Comparison of ENCODE assay signal across 7 cellular contexts in the genomic region with DNA sequence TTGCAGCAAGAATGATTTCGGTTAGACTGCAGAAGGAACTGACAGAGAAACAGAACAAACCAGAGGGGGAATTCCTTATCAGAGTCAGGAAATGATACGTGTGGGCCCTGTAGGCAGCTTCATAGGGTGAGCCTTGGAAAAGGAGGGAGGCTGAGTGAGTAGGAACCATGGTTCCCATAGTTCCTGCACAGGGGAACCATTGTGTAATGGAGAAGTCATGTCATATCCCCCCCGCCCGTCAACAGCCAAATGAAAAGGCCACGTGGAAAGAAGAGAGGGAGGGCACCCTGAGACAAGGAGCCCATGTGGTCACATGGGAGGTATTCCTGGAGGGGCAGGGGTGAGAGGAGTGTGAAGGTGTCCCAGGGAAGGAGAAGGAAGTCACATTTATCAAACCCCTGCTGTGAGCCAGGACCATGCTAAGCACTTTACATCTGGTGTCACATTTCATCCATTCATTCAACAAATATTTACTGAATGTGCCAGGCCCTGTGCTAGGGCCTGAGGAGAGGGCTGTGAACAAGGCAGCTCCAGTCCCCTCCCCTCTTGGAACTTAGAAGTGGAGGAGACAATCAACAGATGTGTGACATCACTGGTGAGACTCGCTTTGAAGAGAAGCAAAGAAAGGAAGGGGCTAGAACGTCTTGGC. TPM values are rescaled to one million over a fixed set of nuclear protein-coding genes. Genes with fewer than 3 reads are reported as not detected.
DNase-seq lines count a peak whose midpoint lies in the region; ATAC-seq and TF ChIP-seq lines count a peak whose summit lies in the region.

No MANE protein-coding gene starts in this region.

- peaks cover 19% of the 10 kb centered on the region for H3K4me1 ChIP-seq in GM23338 (ENCODE audit: insufficient read depth)
- peaks cover 8% of the 10 kb centered on the region for H3K4me1 ChIP-seq in OCI-LY7 (ENCODE audit: insufficient read depth, low read length, poor library complexity, severe bottlenecking)
- peaks cover 12% of the 10 kb centered on the region for H3K4me1 ChIP-seq in fibroblast of lung (ENCODE audit: control insufficient read depth, extremely low read depth, insufficient read depth, low read length)
- H3K4me1 ChIP-seq in gastrocnemius medialis, result peaks cover 25 to 31% of the 10 kb centered on the region in 2 donors

- H3K36me3 ChIP-seq in GM23338 (ENCODE audit: insufficient read depth) (no peaks in the 10 kb centered on the region), OCI-LY7 (ENCODE audit: insufficient read depth, low read length) (no peaks in the 10 kb centered on the region), fibroblast of lung (ENCODE audit: control insufficient read depth, insufficient read depth, low read length) (no peaks in the 10 kb centered on the region), gastrocnemius medialis (no peaks in the 10 kb centered on the region)

- POLR2A ChIA-PET in OCI-LY7 (lab: Charles Lee), result interaction anchor here (2.7 kb wide), 1 partner anchor 12 kb away, joined by 6 read pairs; no protein-coding TSS in a partner anchor

- no peak overlapping the region for H3K9ac ChIP-seq in fibroblast of lung (ENCODE audit: insufficient read depth, low read length)

- CTCF ChIA-PET in OCI-LY7 (lab: Charles Lee; ENCODE audit: unreplicated experiment), result interaction anchor here (0.7 kb wide), 1 partner anchor 44 kb away, joined by 3 read pairs; no protein-coding TSS in a partner anchor

- H3K4me2 ChIP-seq in GM23338 (no peak overlapping the region), OCI-LY7 (ENCODE audit: low read length) (no peak overlapping the region), fibroblast of lung (ENCODE audit: extremely low read depth, insufficient read depth, low read length) (no peak overlapping the region)

- H3K79me2 ChIP-seq in GM23338 (replicated peaks; ENCODE audit: insufficient read depth) (no peaks in the 10 kb centered on the region), OCI-LY7 (ENCODE audit: insufficient read depth, low read depth, low read length) (no peaks in the 10 kb centered on the region), fibroblast of lung (ENCODE audit: control insufficient read depth, insufficient read depth, low read length) (no peaks in the 10 kb centered on the region)

- TF ChIP-seq CTCF in GM23338 (conservative IDR thresholded peaks at IDR 0.05; ENCODE audit: low read depth in 2 of 2) (no peak), OCI-LY7 (conservative IDR thresholded peaks at IDR 0.05; ENCODE audit: low read length) (no peak), fibroblast of lung (conservative IDR thresholded peaks at IDR 0.05 in 1 of 2, IDR thresholded peaks at IDR 0.05 in 1 of 2; ENCODE audit: low read depth in 1 of 2, low read length in 2 of 2) (no peak), gastrocnemius medialis (IDR thresholded peaks at IDR 0.05 in 4 of 5, conservative IDR thresholded peaks at IDR 0.05 in 1 of 5) (no peak)

- no peak for TF ChIP-seq POLR2A in gastrocnemius medialis (IDR thresholded peaks at IDR 0.05)

- H3K9me2 ChIP-seq in GM23338 (ENCODE audit: insufficient read depth) (no peaks in the 10 kb centered on the region; the same call in 1 of the 2 replicates), OCI-LY7 (ENCODE audit: insufficient read depth, low read length) (no peaks in the 10 kb centered on the region)

- DNase-seq in GM23338 (ENCODE audit: low spot score) (peak; percentile 80), OCI-LY7 (ENCODE audit: low spot score) (no peak), fibroblast of lung (ENCODE audit: low read depth in 2 of 2) (peak; percentile 72 to 86), gastrocnemius medialis (no peak), NCI-H1694 treated with DMSO at 0.1 percent for 48 hours (lab: John Stamatoyannopoulos, UW) (no peak), posterior vena cava (ENCODE audit: low spot score) (no peak)

- H3K27ac ChIP-seq in GM23338 (ENCODE audit: low read depth) (no peak overlapping the region), OCI-LY7 (ENCODE audit: low read depth, low read length, poor library complexity, severe bottlenecking) (no peak overlapping the region), fibroblast of lung (ENCODE audit: insufficient read depth, low read length) (no peak overlapping the region), gastrocnemius medialis (peak overlapping the region in 3 of 4 donors; percentile 24 to 57 (median 48))

- H3K9me3 ChIP-seq in OCI-LY7 (ENCODE audit: low read length), result no peaks in the 10 kb centered on the region
- H3K9me3 ChIP-seq in fibroblast of lung (ENCODE audit: control insufficient read depth, insufficient read depth, low read depth, low read length), result no peaks in the 10 kb centered on the region
- H3K9me3 ChIP-seq in gastrocnemius medialis, result no peaks in the 10 kb centered on the region

- peaks cover 27% of the 10 kb centered on the region for H3K4me1 Mint-ChIP-seq in GM23338

- no peaks in the 10 kb centered on the region for H3K27me3 ChIP-seq in GM23338 (ENCODE audit: insufficient read depth)
- H3K27me3 ChIP-seq in fibroblast of lung (ENCODE audit: control insufficient read depth, insufficient read depth, low read length), result no peaks in the 10 kb centered on the region
- no peaks in the 10 kb centered on the region for H3K27me3 ChIP-seq in gastrocnemius medialis

- no peak overlapping the region for H3K4me3 Mint-ChIP-seq in GM23338

- in situ Hi-C loops in gastrocnemius medialis (cut with MboI; ENCODE audit: low sequenced_read_pairs in 4 of 4), result no loop called here

- no peak overlapping the region for H3K27ac Mint-ChIP-seq in GM23338

- intact Hi-C loops in OCI-LY7 (cut with micrococcal nuclease; ENCODE audit: unreplicated experiment), result no loop called here
- intact Hi-C loops in gastrocnemius medialis (cut with DNase I; ENCODE audit: low total_unique reads), result no loop called here
- intact Hi-C loops in posterior vena cava (cut with DNase I), result no loop called here

- H2AFZ ChIP-seq in GM23338, result peak overlapping the region; percentile 16
- peak overlapping the region; percentile 5; the same call in 1 of the 2 replicates for H2AFZ ChIP-seq in OCI-LY7 (ENCODE audit: low read length)
- peak overlapping the region; percentile 55 for H2AFZ ChIP-seq in fibroblast of lung (ENCODE audit: low read length)

- ATAC-seq in GM23338, result peak; percentile 69
- peak in 1 of 2 donors; percentile 25 for ATAC-seq in gastrocnemius medialis
- ATAC-seq in HG03432 (IDR thresholded peaks at IDR 0.05; ENCODE audit: unreplicated experiment), result no peak

- no peaks in the 10 kb centered on the region for H3K36me3 Mint-ChIP-seq in GM23338 (ENCODE audit: low read depth)

- H3K4me3 ChIP-seq in GM23338, result no peak overlapping the region
- H3K4me3 ChIP-seq in OCI-LY7 (ENCODE audit: low read depth, low read length, poor library complexity, severe bottlenecking), result no peak overlapping the region
- no peak overlapping the region for H3K4me3 ChIP-seq in fibroblast of lung (replicated peaks in 1 of 4; ENCODE audit: control extremely low read depth in 1 of 4, insufficient read depth in 1 of 4, low read depth in 3 of 4, low read length in 4 of 4)
- no peak overlapping the region for H3K4me3 ChIP-seq in gastrocnemius medialis

- no peaks in the 10 kb centered on the region for H3K9me3 Mint-ChIP-seq in GM23338

- no TSS peak for BruUV-seq in OCI-LY7 (replicated peaks; lab: Mats Ljungman, UMichigan)

- H4K20me1 ChIP-seq in GM23338 (replicated peaks; ENCODE audit: insufficient read depth) (no peaks in the 10 kb centered on the region), OCI-LY7 (ENCODE audit: insufficient read depth, low read length) (no peaks in the 10 kb centered on the region), fibroblast of lung (ENCODE audit: control insufficient read depth, extremely low read depth, insufficient read depth, low read length) (no peaks in the 10 kb centered on the region)

- H3F3A ChIP-seq in GM23338 (replicated peaks; ENCODE audit: low read depth), result peaks cover 9% of the 10 kb centered on the region; the same call in 1 of the 2 replicates

- peaks cover 4% of the 10 kb centered on the region for H3K27me3 Mint-ChIP-seq in GM23338 (ENCODE audit: insufficient read depth, low read depth, poor library complexity)

TF ChIP-seq in GM23338, 12 proteins besides CTCF, POLR2A, EP300 and RAD21 (continues in another document):
- no peak for TF ChIP-seq POLR2AphosphoS5 (IDR thresholded peaks at IDR 0.05; ENCODE audit: low read depth)
- TF ChIP-seq ZNF114 (CRISPR knock-in tag; IDR thresholded peaks at IDR 0.05), result no peak

RNA-seq across cellular contexts. Expression of a gene that starts 15.7 kb away (rescaled TPM):
- 0.16 and 0.56 TPM in 2 replicates for total RNA-seq in GM23338 (2014; rRNA removed; shearing (Covaris generic))
- polyA plus RNA-seq in GM23338 (2016; fragmentation: Nextera tagmentation; extraction: Ambion mirVana) (0.42 and 0.53 TPM in 2 replicates), fibroblast of lung (not detected in 2 replicates)
- 2.2 and 4.1 TPM in 2 replicates for total RNA-seq in OCI-LY7 (2014; rRNA removed; shearing (Covaris generic))
- total RNA-seq in OCI-LY7 (2022) (0.98 and 1.2 TPM in 2 replicates), fibroblast of lung (under 0.01 TPM in 1 of 2 replicates, not detected in the other), gastrocnemius medialis (1 to 10 TPM; 1.3 to 5.8 (median 4.7) TPM), posterior vena cava (10 to 100 TPM; 21.9 to 22.5 TPM)
- not detected in 2 replicates for polyA plus RNA-seq in fibroblast of lung (2012)
- not detected in 2 replicates for polyA minus RNA-seq in fibroblast of lung (ENCODE audit: low replicate concordance)

RNA-seq across cellular contexts. Expression of a gene that starts 21.3 kb away (rescaled TPM):
- 6.3 and 9.4 TPM in 2 replicates for total RNA-seq in GM23338 (2014; rRNA removed; shearing (Covaris generic))
- polyA plus RNA-seq in GM23338 (2016; fragmentation: Nextera tagmentation; extraction: Ambion mirVana) (15.6 and 16.0 TPM in 2 replicates), fibroblast of lung (14.9 and 43.7 TPM in 2 replicates)
- 7.7 and 9.5 TPM in 2 replicates for total RNA-seq in OCI-LY7 (2014; rRNA removed; shearing (Covaris generic))
- total RNA-seq in OCI-LY7 (2022) (6.0 and 6.8 TPM in 2 replicates), fibroblast of lung (64.7 and 68.4 TPM in 2 replicates), gastrocnemius medialis (10 to 100 TPM in 3 of 4 donors, 1 to 10 TPM in 1; 7.7 to 25.1 (median 14.5) TPM), posterior vena cava (100 to 1,000 TPM in 1 of 2 donors, 10 to 100 TPM in 1; 55.2 to 104 TPM)
- 47.0 and 126 TPM in 2 replicates for polyA plus RNA-seq in fibroblast of lung (2012)
- polyA minus RNA-seq in fibroblast of lung (ENCODE audit: low replicate concordance), result 5.5 and 11.9 TPM in 2 replicates

RNA-seq across cellular contexts. Expression of a gene that starts 46.7 kb away (rescaled TPM):
- 19.1 and 22.2 TPM in 2 replicates for total RNA-seq in GM23338 (2014; rRNA removed; shearing (Covaris generic))
- polyA plus RNA-seq in GM23338 (2016; fragmentation: Nextera tagmentation; extraction: Ambion mirVana) (6.8 and 8.3 TPM in 2 replicates), fibroblast of lung (3.1 and 4.2 TPM in 2 replicates)
- total RNA-seq in OCI-LY7 (2014; rRNA removed; shearing (Covaris generic)), result 5.5 and 6.5 TPM in 2 replicates
- total RNA-seq in OCI-LY7 (2022) (8.4 and 13.8 TPM in 2 replicates), fibroblast of lung (5.1 and 6.9 TPM in 2 replicates), gastrocnemius medialis (10 to 100 TPM; 22.2 to 57.9 (median 35.2) TPM), posterior vena cava (10 to 100 TPM; 54.5 to 58.3 TPM)
- 12.4 and 22.9 TPM in 2 replicates for polyA plus RNA-seq in fibroblast of lung (2012)
- polyA minus RNA-seq in fibroblast of lung (ENCODE audit: low replicate concordance), result 17.7 and 33.1 TPM in 2 replicates

Comparison
In these comparisons a context has a peak if more than half of its experiments do, and no peak if none do; other contexts are left out.
1. DNase-seq: peak in GM23338 (single experiment) and fibroblast of lung (2 of 2); none in OCI-LY7 (single experiment), gastrocnemius medialis (0 of 2), NCI-H1694 treated with DMSO at 0.1 percent for 48 hours (single experiment) and posterior vena cava (single experiment).
2. H2AFZ ChIP-seq: peak in every context shown above with its lines; median percentile 55 in fibroblast of lung; 16 in GM23338; 5 in OCI-LY7.
3. H3K27ac ChIP-seq: peak in gastrocnemius medialis (3 of 4); none in GM23338 (single experiment), OCI-LY7 (single experiment) and fibroblast of lung (single experiment).